In genomic region chr19:50794074-50794777, GRCh38 we compare ENCODE assay signal across 10 cellular contexts. TPM values are rescaled to one million over a fixed set of nuclear protein-coding genes. Genes with fewer than 3 reads are reported as not detected.
DNase-seq lines count a peak whose midpoint lies in the region; ATAC-seq and TF ChIP-seq lines count a peak whose summit lies in the region.
"Had no signal": no experiment of that assay in that cellular context is flagged by ENCODE, and none has a peak within 500 bp of the region (broad histone marks: within the 10 kb centered on the region; RNA-seq: fewer than 3 reads in every experiment).

No MANE protein-coding gene starts in this region.

- H3K36me3 ChIP-seq in GM23248 (ENCODE audit: low read depth) = no peaks in the 10 kb centered on the region; the same call in 1 of the 2 replicates
- no peaks in the 10 kb centered on the region for H3K36me3 ChIP-seq in hepatocyte (replicated peaks; ENCODE audit: insufficient read depth, low read depth)

- H3K4me2 ChIP-seq in GM23248 (ENCODE audit: unreplicated experiment) (no peak overlapping the region), hepatocyte (no peak overlapping the region)

- WGBS in GM23248 (ENCODE audit: low coverage in 1 of 2, low lambda C conversion rate in 2 of 2, missing lambda C conversion rate in 2 of 2), 2 experiments = 10 to 13% methylated on average over 11 of the region's 11 CpGs
- WGBS in hepatocyte (ENCODE audit: low lambda C conversion rate, missing lambda C conversion rate) = 53% methylated on average over 11 of the region's 11 CpGs

- no peak overlapping the region for H3K9ac ChIP-seq in GM23248

- H3F3A ChIP-seq in GM23248 (ENCODE audit: insufficient read depth) = no peaks in the 10 kb centered on the region

- H2AFZ ChIP-seq in GM23248 (no peak overlapping the region), hepatocyte (no peak overlapping the region)

- no peak for TF ChIP-seq CTCF in hepatocyte (IDR thresholded peaks at IDR 0.05; ENCODE audit: poor library complexity)

- no peak overlapping the region for H3K27ac ChIP-seq in GM23248
- H3K27ac ChIP-seq in hepatocyte = no peak overlapping the region
- H3K27ac ChIP-seq: epithelial cell of prostate, right lobe of liver had no signal

- peak; percentile 65 for DNase-seq in Daoy (ENCODE audit: low read depth)
- DNase-seq in GM23248 = peak; percentile 22
- peak; percentile 47 for DNase-seq in hepatocyte (ENCODE audit: low spot score)
- no peak for DNase-seq in cerebellar cortex (ENCODE audit: low spot score)
- no peak for DNase-seq in HPDE6-E6E7 (ENCODE audit: extremely low spot score)
- DNase-seq: right lobe of liver had no signal

- H3K27me3 ChIP-seq in GM23248 (replicated peaks; ENCODE audit: insufficient read depth) = no peaks in the 10 kb centered on the region
- H3K27me3 ChIP-seq in hepatocyte = no peaks in the 10 kb centered on the region
- H3K27me3 ChIP-seq: right lobe of liver had no signal

- no peaks in the 10 kb centered on the region for H4K20me1 ChIP-seq in GM23248 (ENCODE audit: insufficient read depth)
- H4K20me1 ChIP-seq in hepatocyte (ENCODE audit: insufficient read depth, poor library complexity, severe bottlenecking) = no peaks in the 10 kb centered on the region

- no peak for ATAC-seq in GM19035 (IDR thresholded peaks at IDR 0.05; ENCODE audit: unreplicated experiment)
- no peak for ATAC-seq in HG03354 (IDR thresholded peaks at IDR 0.05; ENCODE audit: poor library complexity, severe bottlenecking, unreplicated experiment)

- in situ Hi-C loops in GM23248 (cut with MboI) = loop anchor here (25.0 kb wide), 1 partner anchor 432 kb away; the partner anchor contains the start of gene NAPSA

- H3K4me3 ChIP-seq in GM23248 (no peak overlapping the region), hepatocyte (no peak overlapping the region)
- H3K4me3 ChIP-seq: right lobe of liver had no signal

- H3K9me3 ChIP-seq in GM23248 (ENCODE audit: low read depth) (no peaks in the 10 kb centered on the region), hepatocyte (ENCODE audit: low read depth) (no peaks in the 10 kb centered on the region)
- H3K9me3 ChIP-seq: right lobe of liver had no signal

- H3K4me1 ChIP-seq in GM23248 (ENCODE audit: insufficient read depth) (no peaks in the 10 kb centered on the region), hepatocyte (ENCODE audit: insufficient read depth) (no peaks in the 10 kb centered on the region)
- H3K4me1 ChIP-seq: right lobe of liver had no signal

- TF ChIP-seq POLR2A in Raji (IDR thresholded peaks at IDR 0.05; ENCODE audit: insufficient read depth, low read depth, low read length) = peak; percentile 37; the same call in 1 of the 2 replicates

- no peaks in the 10 kb centered on the region for H3K79me2 ChIP-seq in GM23248 (ENCODE audit: insufficient read depth)
- H3K79me2 ChIP-seq in hepatocyte = no peaks in the 10 kb centered on the region

- no peaks in the 10 kb centered on the region for H3K9me2 ChIP-seq in GM23248 (ENCODE audit: insufficient read depth)
- no peaks in the 10 kb centered on the region for H3K9me2 ChIP-seq in hepatocyte (replicated peaks; ENCODE audit: insufficient read depth)

RNA-seq across cellular contexts. Expression of gene ACP4, which starts 4.0 kb away (rescaled TPM):
- not detected in 2 replicates for total RNA-seq in Daoy (2014; rRNA removed; shearing (Covaris generic))
- total RNA-seq in GM23248 (2014; rRNA removed; shearing (Covaris generic)) = not detected in 2 replicates
- polyA plus RNA-seq in GM23248 (2016; fragmentation: Nextera tagmentation; extraction: Ambion mirVana) = not detected in 2 replicates
- not detected in 2 replicates for total RNA-seq in hepatocyte
- not detected in 2 replicates for polyA plus RNA-seq in hepatocyte

RNA-seq across cellular contexts. Expression of gene GPR32, which starts 24.0 kb away (rescaled TPM):
- total RNA-seq in Daoy (2014; rRNA removed; shearing (Covaris generic)) = not detected in 2 replicates
- total RNA-seq in GM23248 (2014; rRNA removed; shearing (Covaris generic)) = not detected in 2 replicates
- polyA plus RNA-seq in GM23248 (2016; fragmentation: Nextera tagmentation; extraction: Ambion mirVana) (not detected in 2 replicates), hepatocyte (not detected in 2 replicates)
- total RNA-seq in hepatocyte = not detected in 2 replicates
- total RNA-seq: right lobe of liver had no signal

RNA-seq across cellular contexts. Expression of gene KLK1, which starts 29.4 kb away (rescaled TPM):
- not detected in 2 replicates for total RNA-seq in Daoy (2014; rRNA removed; shearing (Covaris generic))
- total RNA-seq in GM23248 (2014; rRNA removed; shearing (Covaris generic)) = not detected in 2 replicates
- not detected in 2 replicates for polyA plus RNA-seq in GM23248 (2016; fragmentation: Nextera tagmentation; extraction: Ambion mirVana)
- 2.7 and 3.9 TPM in 2 replicates for total RNA-seq in hepatocyte
- polyA plus RNA-seq in hepatocyte = 6.6 and 8.2 TPM in 2 replicates
- total RNA-seq: right lobe of liver had no signal

RNA-seq across cellular contexts. Expression of gene KLK15, which starts 39.1 kb away (rescaled TPM):
- total RNA-seq in Daoy (2014; rRNA removed; shearing (Covaris generic)) = 1.0 TPM in 1 of 2 replicates, not detected in the other
- not detected in 2 replicates for total RNA-seq in GM23248 (2014; rRNA removed; shearing (Covaris generic))
- polyA plus RNA-seq in GM23248 (2016; fragmentation: Nextera tagmentation; extraction: Ambion mirVana) (not detected in 2 replicates), hepatocyte (not detected in 2 replicates)
- total RNA-seq in hepatocyte = not detected in 2 replicates
- total RNA-seq: right lobe of liver had no signal

Comparison
In these comparisons a context has a peak if more than half of its experiments do, and no peak if none do; other contexts are left out.
1. DNase-seq: peak in Daoy (single experiment), GM23248 (single experiment) and hepatocyte (single experiment); none in cerebellar cortex (single experiment) and HPDE6-E6E7 (single experiment).